In the genomic region with DNA sequence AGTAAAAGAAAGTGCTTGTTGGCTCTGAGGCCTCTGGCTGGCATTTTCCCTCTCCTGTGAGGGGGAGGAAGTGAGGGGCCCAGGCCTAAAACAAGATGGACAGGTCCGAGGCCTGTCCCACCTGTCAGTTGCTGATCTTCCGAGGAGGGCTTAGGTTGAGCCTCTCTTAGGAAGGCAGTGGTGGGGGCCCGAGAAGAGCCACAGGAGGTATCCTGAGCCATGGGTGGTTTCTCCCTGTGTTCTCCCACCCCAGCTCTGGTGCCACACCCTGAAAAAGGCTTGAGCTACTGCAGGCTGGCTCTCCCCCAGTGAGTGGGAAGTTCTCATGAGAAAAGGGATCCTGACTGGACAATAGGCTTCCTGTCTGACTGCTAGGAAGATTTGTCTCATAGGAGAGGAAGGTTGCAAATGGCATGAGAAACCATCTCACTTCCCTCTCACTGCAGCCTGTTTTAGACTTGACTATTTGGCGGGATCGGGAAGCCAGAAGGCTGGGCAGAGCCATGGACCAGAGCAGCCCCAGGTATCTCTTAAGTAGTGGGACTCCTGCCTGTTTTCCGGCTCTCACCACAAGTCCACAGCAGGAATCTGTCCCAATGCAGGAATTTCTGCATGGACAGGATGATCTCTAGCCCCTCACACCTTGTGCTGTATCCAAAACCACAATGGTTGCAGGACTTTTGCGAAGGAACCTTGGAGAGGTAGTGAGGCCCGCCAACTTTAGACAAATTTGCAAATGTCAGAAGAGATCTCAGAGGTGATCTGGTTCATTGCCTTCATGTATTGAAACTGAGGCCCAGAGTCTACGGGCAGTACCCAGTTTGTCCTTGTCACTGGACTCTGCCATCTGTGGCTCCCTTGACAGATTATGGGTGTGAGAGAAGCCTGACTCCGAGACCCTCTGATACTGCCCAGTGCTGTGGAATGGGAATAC, we compare ENCODE assay signal across 9 cellular contexts.
DNase-seq lines count a peak whose midpoint lies in the region; ATAC-seq and TF ChIP-seq lines count a peak whose summit lies in the region.
"Had no signal": no experiment of that assay in that cellular context is flagged by ENCODE, and none has a peak within 500 bp of the region (broad histone marks: within the 10 kb centered on the region; RNA-seq: fewer than 3 reads in every experiment).

No MANE protein-coding gene starts in this region.

- H3K27me3 Mint-ChIP-seq in mesothelial cell of epicardium (ENCODE audit: low read depth): no peaks in the 10 kb centered on the region

- H3K27ac Mint-ChIP-seq in mesothelial cell of epicardium: peak overlapping the region; percentile 69

- H3K4me3 ChIP-seq in AG10803 (ENCODE audit: low read length) (no peak overlapping the region), body of pancreas (no peak overlapping the region)
- H3K4me3 ChIP-seq: smooth muscle cell had no signal

- no peaks in the 10 kb centered on the region for H3K36me3 ChIP-seq in body of pancreas (replicated peaks in 1 of 2; ENCODE audit: insufficient read depth in 1 of 2, low read depth in 2 of 2)

- WGBS in body of pancreas, 2 donors: 54 to 63% methylated on average over 8 to 10 of the region's 10 CpGs

- H3K27ac ChIP-seq in body of pancreas: peak overlapping the region; percentile 85 to 91 (median 86)

- H3K9me3 Mint-ChIP-seq in mesothelial cell of epicardium: no peaks in the 10 kb centered on the region

- H3K4me1 ChIP-seq in body of pancreas: peaks cover 76% of the 10 kb centered on the region

- H3K4me1 Mint-ChIP-seq in mesothelial cell of epicardium: peaks cover 40% of the 10 kb centered on the region

- DNase-seq in AG10803 (ENCODE audit: low read depth) (peak; percentile 21), body of pancreas (no peak), mesothelial cell of epicardium (ENCODE audit: low spot score in 2 of 2, unreplicated experiment in 2 of 2) (no peak)
- DNase-seq in stimulated activated CD4-positive, alpha-beta T cell treated with anti-CD3 and anti-CD28 coated beads, Interleukin-4, amount 100 ng/mL, for 1 hour: no peak
- no peak for DNase-seq in activated CD4-positive, alpha-beta T cell treated with anti-CD3 and anti-CD28 coated beads for 4 hours

- intact Hi-C loops in body of pancreas (cut with DNase I): no loop called here

- H3K27me3 ChIP-seq in body of pancreas: no peaks in the 10 kb centered on the region

- H3K36me3 Mint-ChIP-seq in mesothelial cell of epicardium: no peaks in the 10 kb centered on the region

- TF ChIP-seq CTCF in AG10803 (conservative IDR thresholded peaks at IDR 0.05; ENCODE audit: low read length) (no peak), body of pancreas (IDR thresholded peaks at IDR 0.05) (no peak), mesothelial cell of epicardium (IDR thresholded peaks at IDR 0.05; ENCODE audit: unreplicated experiment) (no peak)

- no peaks in the 10 kb centered on the region for H3K9me3 ChIP-seq in body of pancreas

- H3K4me3 Mint-ChIP-seq in mesothelial cell of epicardium: no peak overlapping the region

- ATAC-seq in HG02610 (IDR thresholded peaks at IDR 0.05; ENCODE audit: unreplicated experiment) (peak; percentile 9), body of pancreas (no peak), HG03378 (IDR thresholded peaks at IDR 0.05; ENCODE audit: unreplicated experiment) (no peak), GM21360 (IDR thresholded peaks at IDR 0.05; ENCODE audit: unreplicated experiment) (no peak)

- no peak for TF ChIP-seq POLR2A in body of pancreas (IDR thresholded peaks at IDR 0.05)
